Comparison of ENCODE assay signal across 1 cellular context in the genomic region with DNA sequence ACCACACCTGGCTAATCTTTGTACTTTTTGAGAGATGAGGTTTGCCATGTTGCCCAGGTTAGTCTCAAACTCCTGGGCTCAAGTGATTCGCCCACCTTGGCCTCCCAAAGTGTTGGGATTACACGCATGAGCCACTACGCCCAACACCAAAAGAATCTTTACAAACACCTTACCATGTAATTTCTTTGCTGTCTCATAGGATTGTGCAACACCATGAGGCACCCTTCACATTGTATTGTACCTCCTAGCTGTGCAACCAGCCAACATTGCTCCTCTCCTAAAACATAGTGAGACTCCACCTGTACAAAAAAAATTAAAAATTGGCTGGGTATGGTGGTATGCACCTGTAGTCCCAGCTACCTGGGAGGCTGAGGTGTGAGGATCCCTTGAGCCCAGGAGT.
TF ChIP-seq lines count a peak whose summit lies in the region.

No MANE protein-coding gene starts in this region.

TF ChIP-seq in HepG2, 621 proteins besides CTCF, POLR2A, EP300 and RAD21:
- TF ChIP-seq, protein P1, sequence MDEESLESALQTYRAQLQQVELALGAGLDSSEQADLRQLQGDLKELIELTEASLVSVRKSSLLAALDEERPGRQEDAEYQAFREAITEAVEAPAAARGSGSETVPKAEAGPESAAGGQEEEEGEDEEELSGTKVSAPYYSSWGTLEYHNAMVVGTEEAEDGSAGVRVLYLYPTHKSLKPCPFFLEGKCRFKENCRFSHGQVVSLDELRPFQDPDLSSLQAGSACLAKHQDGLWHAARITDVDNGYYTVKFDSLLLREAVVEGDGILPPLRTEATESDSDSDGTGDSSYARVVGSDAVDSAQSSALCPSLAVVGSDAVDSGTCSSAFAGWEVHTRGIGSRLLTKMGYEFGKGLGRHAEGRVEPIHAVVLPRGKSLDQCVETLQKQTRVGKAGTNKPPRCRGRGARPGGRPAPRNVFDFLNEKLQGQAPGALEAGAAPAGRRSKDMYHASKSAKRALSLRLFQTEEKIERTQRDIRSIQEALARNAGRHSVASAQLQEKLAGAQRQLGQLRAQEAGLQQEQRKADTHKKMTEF (CRISPR knock-in tag; IDR thresholded peaks at IDR 0.05), result no peak
- TF ChIP-seq, protein P2, sequence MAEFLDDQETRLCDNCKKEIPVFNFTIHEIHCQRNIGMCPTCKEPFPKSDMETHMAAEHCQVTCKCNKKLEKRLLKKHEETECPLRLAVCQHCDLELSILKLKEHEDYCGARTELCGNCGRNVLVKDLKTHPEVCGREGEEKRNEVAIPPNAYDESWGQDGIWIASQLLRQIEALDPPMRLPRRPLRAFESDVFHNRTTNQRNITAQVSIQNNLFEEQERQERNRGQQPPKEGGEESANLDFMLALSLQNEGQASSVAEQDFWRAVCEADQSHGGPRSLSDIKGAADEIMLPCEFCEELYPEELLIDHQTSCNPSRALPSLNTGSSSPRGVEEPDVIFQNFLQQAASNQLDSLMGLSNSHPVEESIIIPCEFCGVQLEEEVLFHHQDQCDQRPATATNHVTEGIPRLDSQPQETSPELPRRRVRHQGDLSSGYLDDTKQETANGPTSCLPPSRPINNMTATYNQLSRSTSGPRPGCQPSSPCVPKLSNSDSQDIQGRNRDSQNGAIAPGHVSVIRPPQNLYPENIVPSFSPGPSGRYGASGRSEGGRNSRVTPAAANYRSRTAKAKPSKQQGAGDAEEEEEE (CRISPR knock-in tag; IDR thresholded peaks at IDR 0.05; ENCODE audit: borderline replicate concordance), result no peak
- TF ChIP-seq ELF4 (CRISPR knock-in tag; IDR thresholded peaks at IDR 0.05; ENCODE audit: borderline replicate concordance) (no peak), MED13 (CRISPR knock-in tag; IDR thresholded peaks at IDR 0.05) (no peak), CEBPG (CRISPR knock-in tag; IDR thresholded peaks at IDR 0.05) (peak; percentile 44; the same call in 1 of the 2 replicates), GTF3A (CRISPR knock-in tag; conservative IDR thresholded peaks at IDR 0.05) (no peak), ZFP82 (CRISPR knock-in tag; IDR thresholded peaks at IDR 0.05; ENCODE audit: borderline replicate concordance) (no peak), ZNF672 (CRISPR knock-in tag; IDR thresholded peaks at IDR 0.05) (no peak), CEBPB (IDR thresholded peaks at IDR 0.05; ENCODE audit: borderline replicate concordance, low read depth, low read length) (peak; percentile 89)
- TF ChIP-seq, protein P3, sequence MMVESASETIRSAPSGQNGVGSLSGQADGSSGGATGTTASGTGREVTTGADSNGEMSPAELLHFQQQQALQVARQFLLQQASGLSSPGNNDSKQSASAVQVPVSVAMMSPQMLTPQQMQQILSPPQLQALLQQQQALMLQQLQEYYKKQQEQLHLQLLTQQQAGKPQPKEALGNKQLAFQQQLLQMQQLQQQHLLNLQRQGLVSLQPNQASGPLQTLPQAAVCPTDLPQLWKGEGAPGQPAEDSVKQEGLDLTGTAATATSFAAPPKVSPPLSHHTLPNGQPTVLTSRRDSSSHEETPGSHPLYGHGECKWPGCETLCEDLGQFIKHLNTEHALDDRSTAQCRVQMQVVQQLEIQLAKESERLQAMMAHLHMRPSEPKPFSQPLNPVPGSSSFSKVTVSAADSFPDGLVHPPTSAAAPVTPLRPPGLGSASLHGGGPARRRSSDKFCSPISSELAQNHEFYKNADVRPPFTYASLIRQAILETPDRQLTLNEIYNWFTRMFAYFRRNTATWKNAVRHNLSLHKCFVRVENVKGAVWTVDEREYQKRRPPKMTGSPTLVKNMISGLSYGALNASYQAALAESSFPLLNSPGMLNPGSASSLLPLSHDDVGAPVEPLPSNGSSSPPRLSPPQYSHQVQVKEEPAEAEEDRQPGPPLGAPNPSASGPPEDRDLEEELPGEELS (CRISPR knock-in tag; IDR thresholded peaks at IDR 0.05), result no peak
- TF ChIP-seq, protein P4, sequence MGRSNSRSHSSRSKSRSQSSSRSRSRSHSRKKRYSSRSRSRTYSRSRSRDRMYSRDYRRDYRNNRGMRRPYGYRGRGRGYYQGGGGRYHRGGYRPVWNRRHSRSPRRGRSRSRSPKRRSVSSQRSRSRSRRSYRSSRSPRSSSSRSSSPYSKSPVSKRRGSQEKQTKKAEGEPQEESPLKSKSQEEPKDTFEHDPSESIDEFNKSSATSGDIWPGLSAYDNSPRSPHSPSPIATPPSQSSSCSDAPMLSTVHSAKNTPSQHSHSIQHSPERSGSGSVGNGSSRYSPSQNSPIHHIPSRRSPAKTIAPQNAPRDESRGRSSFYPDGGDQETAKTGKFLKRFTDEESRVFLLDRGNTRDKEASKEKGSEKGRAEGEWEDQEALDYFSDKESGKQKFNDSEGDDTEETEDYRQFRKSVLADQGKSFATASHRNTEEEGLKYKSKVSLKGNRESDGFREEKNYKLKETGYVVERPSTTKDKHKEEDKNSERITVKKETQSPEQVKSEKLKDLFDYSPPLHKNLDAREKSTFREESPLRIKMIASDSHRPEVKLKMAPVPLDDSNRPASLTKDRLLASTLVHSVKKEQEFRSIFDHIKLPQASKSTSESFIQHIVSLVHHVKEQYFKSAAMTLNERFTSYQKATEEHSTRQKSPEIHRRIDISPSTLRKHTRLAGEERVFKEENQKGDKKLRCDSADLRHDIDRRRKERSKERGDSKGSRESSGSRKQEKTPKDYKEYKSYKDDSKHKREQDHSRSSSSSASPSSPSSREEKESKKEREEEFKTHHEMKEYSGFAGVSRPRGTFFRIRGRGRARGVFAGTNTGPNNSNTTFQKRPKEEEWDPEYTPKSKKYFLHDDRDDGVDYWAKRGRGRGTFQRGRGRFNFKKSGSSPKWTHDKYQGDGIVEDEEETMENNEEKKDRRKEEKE (IDR thresholded peaks at IDR 0.05), result no peak
